ENCODE assay signal across 28 cellular contexts in genomic region chr13:50730496-50731171, GRCh38.
DNase-seq lines count a peak whose midpoint lies in the region; ATAC-seq, FAIRE-seq and TF ChIP-seq lines count a peak whose summit lies in the region.
"Had no signal": no experiment of that assay in that cellular context is flagged by ENCODE, and none has a peak within 500 bp of the region (broad histone marks: within the 10 kb centered on the region; RNA-seq: fewer than 3 reads in every experiment).

No MANE protein-coding gene starts in this region.

- peak overlapping the region; percentile 54; the same call in 1 of the 2 replicates for H3K27ac Mint-ChIP-seq in HFFc6
- H3K27ac Mint-ChIP-seq in activated CD4-positive, alpha-beta T cell treated with anti-CD3 and anti-CD28 coated beads, Interleukin-2, amount 10 ng/mL, durations not matched to agents 24 days and 14 days = no peak overlapping the region
- H3K27ac Mint-ChIP-seq: activated naive CD8-positive, alpha-beta T cell; activated T-cell treated with anti-CD3 and anti-CD28 coated beads, Interleukin-2, amount 50 U/mL, for 24 hours; CD8-positive, alpha-beta T cell; immature natural killer cell; memory B cell; stimulated activated naive CD8-positive, alpha-beta T cell treated with anti-CD3 and anti-CD28 coated beads, Interleukin-15, Interleukin-2, amounts not matched to agents 100 ng/mL and 50 ng/mL, for 24 hours; T-cell had no signal

- no peak overlapping the region for H3K14ac ChIP-seq in mesenchymal stem cell (ENCODE audit: low read length in 2 of 2)

- H3K4me2 ChIP-seq in endothelial cell of umbilical vein (ENCODE audit: insufficient read depth, low read length) = no peak overlapping the region
- no peak overlapping the region for H3K4me2 ChIP-seq in mesenchymal stem cell (ENCODE audit: low read length, poor library complexity, severe bottlenecking)

- no peaks in the 10 kb centered on the region for H3K9me1 ChIP-seq in endothelial cell of umbilical vein (replicated peaks; ENCODE audit: control insufficient read depth, extremely low read depth, insufficient read depth, low read length)

- POLR2A ChIA-PET in endothelial cell of umbilical vein (lab: Charles Lee) = no interaction called here

- H3K79me2 ChIP-seq in endothelial cell of umbilical vein (ENCODE audit: control insufficient read depth, insufficient read depth, low read length) = no peaks in the 10 kb centered on the region

- H3K27ac ChIP-seq in endothelial cell of umbilical vein (ENCODE audit: insufficient read depth, low read depth, low read length) (peak overlapping the region; percentile 53), mesenchymal stem cell (ENCODE audit: low read length, poor library complexity, severe bottlenecking) (no peak overlapping the region)
- H3K27ac ChIP-seq: spleen, WERI-Rb-1 had no signal

- H4K91ac ChIP-seq in mesenchymal stem cell (ENCODE audit: low read length) = no peak overlapping the region

- peak overlapping the region in 1 of 2 experiments; percentile 49 for H2BK12ac ChIP-seq in mesenchymal stem cell (ENCODE audit: low read length in 2 of 2)

- H3K27me3 ChIP-seq in endothelial cell of umbilical vein (ENCODE audit: control insufficient read depth in 2 of 2, insufficient read depth in 2 of 2, low read length in 2 of 2) = peaks cover 0 to 2% of the 10 kb centered on the region in 2 experiments
- no peaks in the 10 kb centered on the region for H3K27me3 ChIP-seq in mesenchymal stem cell (ENCODE audit: control insufficient read depth in 1 of 2, insufficient read depth in 1 of 2, low read length in 2 of 2)
- H3K27me3 ChIP-seq: spleen had no signal

- H3K4me1 ChIP-seq in endothelial cell of umbilical vein (ENCODE audit: control insufficient read depth, extremely low read depth, insufficient read depth, low read length) (peaks cover 4% of the 10 kb centered on the region), mesenchymal stem cell (ENCODE audit: control insufficient read depth, insufficient read depth, low read depth, low read length) (no peaks in the 10 kb centered on the region)
- H3K4me1 ChIP-seq: HAP-1 had no signal

- H4K20me1 ChIP-seq in endothelial cell of umbilical vein (replicated peaks; ENCODE audit: control insufficient read depth, extremely low read depth, insufficient read depth, low read length) = no peaks in the 10 kb centered on the region

- TF ChIP-seq CTCF in AG10803 (conservative IDR thresholded peaks at IDR 0.05; ENCODE audit: low read length) (no peak), HFFc6 (IDR thresholded peaks at IDR 0.05) (no peak), endothelial cell of umbilical vein (IDR thresholded peaks at IDR 0.05; ENCODE audit: extremely low read depth in 1 of 2, insufficient read depth in 1 of 2, low read depth in 1 of 2, low read length in 2 of 2) (no peak)

- H2BK120ac ChIP-seq in mesenchymal stem cell (ENCODE audit: low read depth, low read length) = peak overlapping the region; percentile 42

- no peak overlapping the region for H2BK5ac ChIP-seq in mesenchymal stem cell (ENCODE audit: low read depth, low read length, poor library complexity, severe bottlenecking)

- no peak for FAIRE-seq in endothelial cell of umbilical vein (lab: Jason Lieb, UNC)

- intact Hi-C loops in endothelial cell of umbilical vein (cut with micrococcal nuclease) = no loop called here
- intact Hi-C loops in activated CD4-positive, alpha-beta T cell treated with anti-CD3 and anti-CD28 coated beads, Interleukin-2, amount 10 ng/mL, durations not matched to agents 24 days and 14 days (cut with micrococcal nuclease) = no loop called here

- DNase-seq in AG10803 (ENCODE audit: low read depth) (peak; percentile 56), HFFc6 (no peak), endothelial cell of umbilical vein (ENCODE audit: low read depth, low spot score) (no peak), mesenchymal stem cell (no peak), C1 segment of cervical spinal cord (lab: John Stamatoyannopoulos, UW) (no peak)
- no peak for DNase-seq in activated CD4-positive, alpha-beta T cell treated with anti-CD3 and anti-CD28 coated beads, Interleukin-2, amount 10 ng/mL, durations not matched to agents 24 days and 14 days
- DNase-seq: activated CD4-positive, alpha-beta T cell treated with anti-CD3 and anti-CD28 coated beads, Interleukin-2, amount 50 U/mL, for 1 hour; activated effector memory CD4-positive, alpha-beta T cell treated with anti-CD3 and anti-CD28 coated beads, Interleukin-2, amount 50 U/mL, for 16 hours; activated T-cell treated with anti-CD3 and anti-CD28 coated beads, Interleukin-2, amount 50 U/mL, for 24 hours; CD8-positive, alpha-beta T cell; central memory CD4-positive, alpha-beta T cell; cortex of kidney; effector memory CD8-positive, alpha-beta T cell; immature natural killer cell; left colon; right cardiac atrium; spleen; stimulated activated CD4-positive, alpha-beta T cell treated with anti-CD3 and anti-CD28 coated beads, Interleukin-2, amount 100 ng/mL, for 24 hours; T-cell; WERI-Rb-1 had no signal

- no peak overlapping the region for H3K4me3 ChIP-seq in AG10803 (ENCODE audit: low read length)
- H3K4me3 ChIP-seq in endothelial cell of umbilical vein (replicated peaks in 1 of 3; ENCODE audit: insufficient read depth in 1 of 3, low read depth in 1 of 3, low read length in 3 of 3) = no peak overlapping the region
- H3K4me3 ChIP-seq in mesenchymal stem cell (ENCODE audit: insufficient read depth in 1 of 2, low read depth in 1 of 2, low read length in 2 of 2) = no peak overlapping the region
- H3K4me3 ChIP-seq: HAP-1, spleen had no signal

- H3K4me3 Mint-ChIP-seq in HFFc6 = no peak overlapping the region
- H3K4me3 Mint-ChIP-seq in activated CD4-positive, alpha-beta T cell treated with anti-CD3 and anti-CD28 coated beads, Interleukin-2, amount 10 ng/mL, durations not matched to agents 24 days and 14 days = no peak overlapping the region
- H3K4me3 Mint-ChIP-seq: activated naive CD8-positive, alpha-beta T cell; activated T-cell treated with anti-CD3 and anti-CD28 coated beads, Interleukin-2, amount 50 U/mL, for 24 hours; B cell; CD8-positive, alpha-beta T cell; effector memory CD8-positive, alpha-beta T cell; immature natural killer cell; memory B cell; neural crest cell; stimulated activated naive CD8-positive, alpha-beta T cell treated with anti-CD3 and anti-CD28 coated beads, Interleukin-15, Interleukin-2, amounts not matched to agents 100 ng/mL and 50 ng/mL, for 24 hours; T-cell had no signal

- no peaks in the 10 kb centered on the region for H3K36me3 ChIP-seq in endothelial cell of umbilical vein (ENCODE audit: control insufficient read depth in 2 of 2, extremely low read depth in 1 of 2, insufficient read depth in 2 of 2, low read length in 2 of 2)
- no peaks in the 10 kb centered on the region for H3K36me3 ChIP-seq in mesenchymal stem cell (ENCODE audit: control insufficient read depth in 1 of 2, insufficient read depth in 2 of 2, low read depth in 1 of 2, low read length in 2 of 2)
- H3K36me3 ChIP-seq: HAP-1, spleen, WERI-Rb-1 had no signal

- H3K27me3 Mint-ChIP-seq in HFFc6 (ENCODE audit: insufficient read depth) = peaks cover 8% of the 10 kb centered on the region
- peaks cover 13% of the 10 kb centered on the region for H3K27me3 Mint-ChIP-seq in activated CD4-positive, alpha-beta T cell treated with anti-CD3 and anti-CD28 coated beads, Interleukin-2, amount 10 ng/mL, durations not matched to agents 24 days and 14 days
- H3K27me3 Mint-ChIP-seq: activated naive CD8-positive, alpha-beta T cell; B cell; memory B cell had no signal

- WGBS in mesenchymal stem cell = 93% methylated on average over 4 of the region's 4 CpGs

- CTCF ChIA-PET in endothelial cell of umbilical vein (lab: Charles Lee) = interaction anchor here (0.9 kb wide), 3 partner anchors 9 to 45 kb away, joined by 3 read pairs; no protein-coding TSS in a partner anchor

- H3K18ac ChIP-seq in mesenchymal stem cell (ENCODE audit: low read depth in 1 of 2, low read length in 2 of 2) = peak overlapping the region in 1 of 2 experiments; percentile 64

- ATAC-seq in HG03439 (IDR thresholded peaks at IDR 0.05; ENCODE audit: unreplicated experiment) = no peak
- no peak for ATAC-seq in GM18498 (IDR thresholded peaks at IDR 0.05; ENCODE audit: unreplicated experiment)
- ATAC-seq: CD8-positive, alpha-beta T cell; effector memory CD8-positive, alpha-beta T cell; left colon; T-cell had no signal

- H3K9me3 ChIP-seq in endothelial cell of umbilical vein (replicated peaks; ENCODE audit: control insufficient read depth, insufficient read depth, low read length) (no peaks in the 10 kb centered on the region), mesenchymal stem cell (ENCODE audit: control insufficient read depth, low read length) (peaks cover 5% of the 10 kb centered on the region)
- H3K9me3 ChIP-seq: HAP-1 had no signal

- H3K4ac ChIP-seq in mesenchymal stem cell (ENCODE audit: low read depth in 1 of 2, low read length in 2 of 2) = peak overlapping the region in 1 of 2 experiments; percentile 2

- no peak overlapping the region for H2AK5ac ChIP-seq in mesenchymal stem cell (ENCODE audit: low read length, severe bottlenecking)

- no peaks in the 10 kb centered on the region; the same call in 1 of the 2 replicates for H3K36me3 Mint-ChIP-seq in HFFc6 (ENCODE audit: low read depth)
- H3K36me3 Mint-ChIP-seq in activated CD4-positive, alpha-beta T cell treated with anti-CD3 and anti-CD28 coated beads, Interleukin-2, amount 10 ng/mL, durations not matched to agents 24 days and 14 days (ENCODE audit: low read depth) = peaks cover 6% of the 10 kb centered on the region
- H3K36me3 Mint-ChIP-seq: CD8-positive, alpha-beta T cell had no signal

- TF ChIP-seq POLR2A in endothelial cell of umbilical vein (IDR thresholded peaks at IDR 0.05; ENCODE audit: low read depth, low read length) = no peak

- H2AFZ ChIP-seq in endothelial cell of umbilical vein (ENCODE audit: low read depth, low read length) = no peak overlapping the region
- no peak overlapping the region for H2AFZ ChIP-seq in mesenchymal stem cell (ENCODE audit: low read depth, low read length)

- H3K23ac ChIP-seq in mesenchymal stem cell (ENCODE audit: low read length in 2 of 2) = no peak overlapping the region

- H3K9ac ChIP-seq in endothelial cell of umbilical vein (replicated peaks; ENCODE audit: extremely low read depth, insufficient read depth, low read length) (no peak overlapping the region), mesenchymal stem cell (ENCODE audit: low read length) (peak overlapping the region; percentile 86)

- BruUV-seq in endothelial cell of umbilical vein (replicated peaks; lab: Mats Ljungman, UMichigan) = no TSS peak

- H3K79me1 ChIP-seq in mesenchymal stem cell (replicated peaks; ENCODE audit: low read length, poor library complexity, severe bottlenecking) = no peaks in the 10 kb centered on the region

- H2BK15ac ChIP-seq in mesenchymal stem cell (ENCODE audit: low read depth, poor library complexity, severe bottlenecking) = no peak overlapping the region

- peaks cover 6% of the 10 kb centered on the region; the same call in 1 of the 2 replicates for H3K9me3 Mint-ChIP-seq in HFFc6
- H3K9me3 Mint-ChIP-seq in activated CD4-positive, alpha-beta T cell treated with anti-CD3 and anti-CD28 coated beads, Interleukin-2, amount 10 ng/mL, durations not matched to agents 24 days and 14 days = peaks cover 10% of the 10 kb centered on the region
- H3K9me3 Mint-ChIP-seq: effector memory CD8-positive, alpha-beta T cell; memory B cell had no signal

- peaks cover 27% of the 10 kb centered on the region for H3K4me1 Mint-ChIP-seq in HFFc6 (ENCODE audit: low read depth)
- peaks cover 4% of the 10 kb centered on the region for H3K4me1 Mint-ChIP-seq in activated CD4-positive, alpha-beta T cell treated with anti-CD3 and anti-CD28 coated beads, Interleukin-2, amount 10 ng/mL, durations not matched to agents 24 days and 14 days
- H3K4me1 Mint-ChIP-seq: immature natural killer cell had no signal

- H4K8ac ChIP-seq in mesenchymal stem cell (ENCODE audit: low read length) = no peak overlapping the region

- dilution Hi-C loops in endothelial cell of umbilical vein (cut with MboI; ENCODE audit: extremely low pct_ligation_motif_present, low sequenced_read_pairs) = no loop called here
